In the genomic region with DNA sequence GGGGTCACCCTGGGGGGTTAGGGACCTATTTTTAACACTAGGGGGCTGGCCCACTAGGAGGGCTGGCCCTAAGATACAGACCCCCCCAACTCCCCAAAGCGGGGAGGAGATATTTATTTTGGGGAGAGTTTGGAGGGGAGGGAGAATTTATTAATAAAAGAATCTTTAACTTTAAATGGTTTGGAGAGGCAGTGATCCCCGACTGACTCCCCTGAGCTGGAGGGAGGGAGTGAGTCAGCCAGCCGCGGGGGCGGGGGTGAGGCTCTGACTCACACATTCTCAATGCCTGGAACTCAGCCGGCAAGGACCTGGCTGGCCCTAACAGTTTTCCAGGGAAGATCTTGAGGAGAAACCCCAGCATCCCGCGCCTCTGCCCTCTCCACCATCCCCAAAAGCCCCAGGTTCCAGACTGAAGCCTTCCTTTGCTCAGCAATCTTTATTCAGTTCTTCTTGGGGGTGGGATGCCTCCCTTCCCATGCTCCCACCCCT, we compare ENCODE assay signal across 8 cellular contexts. TPM values are rescaled to one million over a fixed set of nuclear protein-coding genes. Genes with fewer than 3 reads are reported as not detected.
A peak's percentile ranks its signal among the peaks of the same experiment; 100 is the strongest.
DNase-seq lines count a peak whose midpoint lies in the region; ATAC-seq and TF ChIP-seq lines count a peak whose summit lies in the region.

No MANE protein-coding gene starts in this region.

- H3K4me1 ChIP-seq in Loucy (ENCODE audit: insufficient read depth, low read length, poor library complexity, severe bottlenecking) (peaks cover 15% of the 10 kb centered on the region), right lobe of liver (peaks cover 0 to 28% (median 14%) of the 10 kb centered on the region in 4 donors)

- H3K9me3 ChIP-seq in Loucy (ENCODE audit: insufficient read depth, low read depth, low read length) (no peaks in the 10 kb centered on the region), right lobe of liver (no peaks in the 10 kb centered on the region)

- no peak overlapping the region for H2AFZ ChIP-seq in Loucy (ENCODE audit: low read length)

- peak overlapping the region; percentile 75 for H3K4me3 ChIP-seq in Loucy (ENCODE audit: low read length, poor library complexity, severe bottlenecking)
- H3K4me3 ChIP-seq in coronary artery = peak overlapping the region; percentile 97
- peak overlapping the region in 1 of 3 donors; percentile 84 for H3K4me3 ChIP-seq in right lobe of liver

- H4K20me1 ChIP-seq in Loucy (ENCODE audit: insufficient read depth, low read length, poor library complexity, severe bottlenecking) = peaks cover 12% of the 10 kb centered on the region

- H3K27ac ChIP-seq in coronary artery (peak overlapping the region; percentile 96 to 100), right lobe of liver (peak overlapping the region; percentile 84 to 95 (median 91))

- peaks cover 30% of the 10 kb centered on the region for H3K79me2 ChIP-seq in Loucy (ENCODE audit: insufficient read depth, low read length)

- H3K27me3 ChIP-seq in Loucy (ENCODE audit: insufficient read depth, low read length, poor library complexity, severe bottlenecking) = no peaks in the 10 kb centered on the region
- no peaks in the 10 kb centered on the region for H3K27me3 ChIP-seq in right lobe of liver

- H3K4me2 ChIP-seq in Loucy (ENCODE audit: low read depth, low read length, poor library complexity, severe bottlenecking) = peak overlapping the region; percentile 85

- TF ChIP-seq CTCF in Loucy (conservative IDR thresholded peaks at IDR 0.05; ENCODE audit: low read length) (no peak), coronary artery (IDR thresholded peaks at IDR 0.05) (no peak), right lobe of liver (IDR thresholded peaks at IDR 0.05) (no peak)

- peak in 1 of 4 donors; percentile 31 for ATAC-seq in right lobe of liver

- 60% methylated on average over 4 of the region's 8 CpGs for WGBS in right lobe of liver (ENCODE audit: insufficient coverage, low coverage, low lambda C conversion rate, missing lambda C conversion rate)

- DNase-seq in CD1c-positive myeloid dendritic cell (ENCODE audit: extremely low spot score) (peak; percentile 92), coronary artery (ENCODE audit: low spot score) (peak; percentile 96), right lobe of liver (peak in 1 of 3 donors; percentile 85), NCI-H187 (lab: John Stamatoyannopoulos, UW) (no peak), SK-N-DZ (ENCODE audit: low spot score) (no peak)
- peak; percentile 82 to 84 for DNase-seq in activated CD4-positive, alpha-beta T cell treated with anti-CD3 and anti-CD28 coated beads, Interleukin-2, amount 50 U/mL, for 24 hours (ENCODE audit: low read depth in 1 of 2, low spot score in 1 of 2)
- DNase-seq in stimulated activated CD4-positive, alpha-beta T cell treated with anti-CD3 and anti-CD28 coated beads, Interleukin-4, amount 100 ng/mL, for 1 hour = peak; percentile 94

- H3K36me3 ChIP-seq in Loucy (ENCODE audit: insufficient read depth, low read length) (no peaks in the 10 kb centered on the region), right lobe of liver (peaks cover 0 to 6% (median 0%) of the 10 kb centered on the region in 4 donors)

- TF ChIP-seq POLR2A in right lobe of liver (IDR thresholded peaks at IDR 0.05) = no peak

- H3K9me2 ChIP-seq in Loucy (replicated peaks; ENCODE audit: low read depth, low read length) = no peaks in the 10 kb centered on the region

- H3F3A ChIP-seq in Loucy (ENCODE audit: low read depth) = no peaks in the 10 kb centered on the region

- intact Hi-C loops in right lobe of liver (cut with DNase I) = no loop called here

- H3K9ac ChIP-seq in Loucy (ENCODE audit: low read depth, low read length, poor library complexity, severe bottlenecking) = no peak overlapping the region

RNA-seq across cellular contexts. Expression of a gene that starts 1.5 kb away (rescaled TPM):
- total RNA-seq in right lobe of liver = 10 to 100 TPM in 5 of 6 experiments, 1 to 10 TPM in 1; 9.7 to 14.6 (median 12.1) TPM
- 30.6 and 31.8 TPM in 2 replicates for polyA plus RNA-seq in SK-N-DZ (2014; cell fraction: cytosol; rRNA removed)
- polyA plus RNA-seq in SK-N-DZ (2014; cell fraction: nucleus; rRNA removed) = 38.4 and 41.5 TPM in 2 replicates

RNA-seq across cellular contexts. Expression of a gene that starts 1.6 kb away (rescaled TPM):
- total RNA-seq in right lobe of liver = 10 to 100 TPM in 2 of 6 experiments, 1 to 10 TPM in 4; 7.7 to 15.7 (median 9.7) TPM
- polyA plus RNA-seq in SK-N-DZ (2014; cell fraction: cytosol; rRNA removed) = 41.7 and 45.1 TPM in 2 replicates
- polyA plus RNA-seq in SK-N-DZ (2014; cell fraction: nucleus; rRNA removed) = 78.3 and 95.2 TPM in 2 replicates

RNA-seq across cellular contexts. Expression of a gene that starts 2.1 kb away (rescaled TPM):
- total RNA-seq in right lobe of liver = 100 to 1,000 TPM in 3 of 6 experiments, 10 to 100 TPM in 1, 1 to 10 TPM in 2; 5.2 to 284 (median 69.4) TPM
- 0.36 and 0.38 TPM in 2 replicates for polyA plus RNA-seq in SK-N-DZ (2014; cell fraction: cytosol; rRNA removed)
- 1.5 and 5.6 TPM in 2 replicates for polyA plus RNA-seq in SK-N-DZ (2014; cell fraction: nucleus; rRNA removed)

RNA-seq across cellular contexts. Expression of a gene that starts 4.3 kb away (rescaled TPM):
- 1 to 10 TPM in 1 of 6 experiments, not detected in 5; 2.9 TPM for total RNA-seq in right lobe of liver
- not detected in 2 replicates for polyA plus RNA-seq in SK-N-DZ (2014; cell fraction: cytosol; rRNA removed)
- polyA plus RNA-seq in SK-N-DZ (2014; cell fraction: nucleus; rRNA removed) = 0.17 TPM in 1 of 2 replicates, not detected in the other

RNA-seq across cellular contexts. Expression of a gene that starts 9.5 kb away (rescaled TPM):
- 1 to 10 TPM in 2 of 6 experiments, under 1 TPM in 4; 0.25 to 1.7 (median 0.92) TPM for total RNA-seq in right lobe of liver
- not detected in 2 replicates for polyA plus RNA-seq in SK-N-DZ (2014; cell fraction: cytosol; rRNA removed)
- polyA plus RNA-seq in SK-N-DZ (2014; cell fraction: nucleus; rRNA removed) = 0.17 TPM in 1 of 2 replicates, not detected in the other

Comparison
In these comparisons a context has a peak if more than half of its experiments do, and no peak if none do; other contexts are left out.
1. DNase-seq: peak in CD1c-positive myeloid dendritic cell (single experiment), activated CD4-positive, alpha-beta T cell treated with anti-CD3 and anti-CD28 coated beads, Interleukin-2, amount 50 U/mL, for 24 hours (2 of 2), coronary artery (single experiment) and stimulated activated CD4-positive, alpha-beta T cell treated with anti-CD3 and anti-CD28 coated beads, Interleukin-4, amount 100 ng/mL, for 1 hour (single experiment); none in NCI-H187 (0 of 2) and SK-N-DZ (single experiment).